1 cellular context compared by ENCODE assay signal in the genomic region with DNA sequence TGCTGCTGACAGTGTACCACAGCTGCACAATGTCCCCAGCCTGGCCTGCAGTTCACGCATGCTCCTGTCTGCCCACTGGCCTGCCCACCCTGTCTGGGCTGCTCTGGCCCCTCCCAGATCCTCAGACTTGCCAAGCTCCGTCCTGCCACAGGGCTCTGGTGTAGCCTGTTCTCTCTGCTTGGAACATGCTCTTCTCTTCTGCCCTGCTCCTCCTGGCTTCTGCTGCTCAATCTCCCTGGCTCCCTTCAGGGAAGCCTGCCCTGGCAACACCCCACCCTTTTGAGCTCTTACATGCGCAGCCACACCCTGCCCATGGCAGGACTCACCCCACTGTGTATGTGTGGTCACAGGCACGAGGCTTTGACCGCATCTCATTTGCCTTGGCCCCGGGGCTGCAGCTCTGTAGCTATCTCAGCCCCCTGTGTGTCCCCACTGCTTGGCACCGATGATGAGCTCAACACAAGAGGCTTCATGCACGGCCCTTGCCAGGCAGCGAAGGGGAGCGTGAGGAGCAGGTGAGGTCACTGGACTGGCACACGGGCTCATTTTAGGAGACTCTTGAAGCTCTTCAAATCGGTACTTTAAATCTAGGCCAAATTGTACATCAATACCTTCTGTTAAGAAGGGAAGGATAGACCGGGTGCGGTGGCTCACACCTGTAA.
TF ChIP-seq lines count a peak whose summit lies in the region.

No MANE protein-coding gene starts in this region.

TF ChIP-seq in SK-N-SH treated with all-trans-retinoic acid at 6 μM for 48 hours, 23 proteins besides CTCF, POLR2A, EP300 and RAD21 (continued from another document):
- TF ChIP-seq, protein P1, sequence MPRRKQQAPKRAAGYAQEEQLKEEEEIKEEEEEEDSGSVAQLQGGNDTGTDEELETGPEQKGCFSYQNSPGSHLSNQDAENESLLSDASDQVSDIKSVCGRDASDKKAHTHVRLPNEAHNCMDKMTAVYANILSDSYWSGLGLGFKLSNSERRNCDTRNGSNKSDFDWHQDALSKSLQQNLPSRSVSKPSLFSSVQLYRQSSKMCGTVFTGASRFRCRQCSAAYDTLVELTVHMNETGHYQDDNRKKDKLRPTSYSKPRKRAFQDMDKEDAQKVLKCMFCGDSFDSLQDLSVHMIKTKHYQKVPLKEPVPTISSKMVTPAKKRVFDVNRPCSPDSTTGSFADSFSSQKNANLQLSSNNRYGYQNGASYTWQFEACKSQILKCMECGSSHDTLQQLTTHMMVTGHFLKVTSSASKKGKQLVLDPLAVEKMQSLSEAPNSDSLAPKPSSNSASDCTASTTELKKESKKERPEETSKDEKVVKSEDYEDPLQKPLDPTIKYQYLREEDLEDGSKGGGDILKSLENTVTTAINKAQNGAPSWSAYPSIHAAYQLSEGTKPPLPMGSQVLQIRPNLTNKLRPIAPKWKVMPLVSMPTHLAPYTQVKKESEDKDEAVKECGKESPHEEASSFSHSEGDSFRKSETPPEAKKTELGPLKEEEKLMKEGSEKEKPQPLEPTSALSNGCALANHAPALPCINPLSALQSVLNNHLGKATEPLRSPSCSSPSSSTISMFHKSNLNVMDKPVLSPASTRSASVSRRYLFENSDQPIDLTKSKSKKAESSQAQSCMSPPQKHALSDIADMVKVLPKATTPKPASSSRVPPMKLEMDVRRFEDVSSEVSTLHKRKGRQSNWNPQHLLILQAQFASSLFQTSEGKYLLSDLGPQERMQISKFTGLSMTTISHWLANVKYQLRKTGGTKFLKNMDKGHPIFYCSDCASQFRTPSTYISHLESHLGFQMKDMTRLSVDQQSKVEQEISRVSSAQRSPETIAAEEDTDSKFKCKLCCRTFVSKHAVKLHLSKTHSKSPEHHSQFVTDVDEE (CRISPR knock-in tag; IDR thresholded peaks at IDR 0.05): no peak
- TF ChIP-seq TOX (CRISPR knock-in tag; IDR thresholded peaks at IDR 0.05; ENCODE audit: borderline replicate concordance) (no peak), CSDC2 (CRISPR knock-in tag; IDR thresholded peaks at IDR 0.05) (no peak)
